Comparison of ENCODE assay signal across 9 cellular contexts in genomic region chr11:43736502-43737193, GRCh38. TPM values are rescaled to one million over a fixed set of nuclear protein-coding genes. Genes with fewer than 3 reads are reported as not detected.
DNase-seq lines count a peak whose midpoint lies in the region; ATAC-seq and TF ChIP-seq lines count a peak whose summit lies in the region.
"Had no signal": no experiment of that assay in that cellular context is flagged by ENCODE, and none has a peak within 500 bp of the region (broad histone marks: within the 10 kb centered on the region; RNA-seq: fewer than 3 reads in every experiment).

No MANE protein-coding gene starts in this region.

- H3K36me3 ChIP-seq in cardiac muscle cell: no peaks in the 10 kb centered on the region
- no peaks in the 10 kb centered on the region for H3K36me3 ChIP-seq in smooth muscle cell (ENCODE audit: low read depth)

- TF ChIP-seq CTCF in WI38 (IDR thresholded peaks at IDR 0.05; ENCODE audit: low read depth, low read length) (no peak), cardiac muscle cell (IDR thresholded peaks at IDR 0.05; ENCODE audit: low read depth, low read length) (no peak), smooth muscle cell (IDR thresholded peaks at IDR 0.05; ENCODE audit: borderline replicate concordance, insufficient read depth, poor library complexity, severe bottlenecking) (no peak)

- peak overlapping the region; percentile 6; the same call in 1 of the 2 replicates for H3K4me3 ChIP-seq in WI38 (ENCODE audit: low read depth, low read length)
- H3K4me3 ChIP-seq in cardiac muscle cell: peak overlapping the region; percentile 18
- no peak overlapping the region for H3K4me3 ChIP-seq in smooth muscle cell

- no peaks in the 10 kb centered on the region for H3K27me3 ChIP-seq in cardiac muscle cell
- H3K27me3 ChIP-seq in smooth muscle cell (ENCODE audit: low read depth): no peaks in the 10 kb centered on the region

- peak overlapping the region; percentile 77 for H3K4me2 ChIP-seq in smooth muscle cell

- peaks cover 48% of the 10 kb centered on the region for H4K20me1 ChIP-seq in smooth muscle cell (ENCODE audit: low read depth)

- H3K9ac ChIP-seq in smooth muscle cell (ENCODE audit: low read depth): peak overlapping the region; percentile 45

- peaks cover 6% of the 10 kb centered on the region for H3F3A ChIP-seq in smooth muscle cell (ENCODE audit: low read depth)

- H3K79me2 ChIP-seq in smooth muscle cell (ENCODE audit: low read depth): peaks cover 65% of the 10 kb centered on the region

- peak overlapping the region; percentile 97 for H3K27ac ChIP-seq in cardiac muscle cell
- H3K27ac ChIP-seq in smooth muscle cell (ENCODE audit: low read depth): peak overlapping the region; percentile 63

- DNase-seq in cardiac muscle cell (ENCODE audit: low read depth in 1 of 2, low spot score in 1 of 2): peak; percentile 67 to 75
- DNase-seq in smooth muscle cell (lab: John Stamatoyannopoulos, UW; ENCODE audit: unreplicated experiment): no peak
- no peak for DNase-seq in activated CD4-positive, alpha-beta T cell treated with anti-CD3 and anti-CD28 coated beads for 1 hour
- DNase-seq in activated CD4-positive, CD25-positive, alpha-beta regulatory T cell treated with anti-CD3 and anti-CD28 coated beads, Interleukin-2, amount 50 U/mL, for 72 hours: no peak
- no peak for DNase-seq in activated effector memory CD4-positive, alpha-beta T cell treated with anti-CD3 and anti-CD28 coated beads, Interleukin-2, amount 50 U/mL, for 16 hours
- DNase-seq: stimulated activated CD4-positive, alpha-beta T cell treated with anti-CD3 and anti-CD28 coated beads, Interleukin-2, amount 100 ng/mL, for 24 hours had no signal

- H3K9me3 ChIP-seq in cardiac muscle cell (ENCODE audit: low read depth) (no peaks in the 10 kb centered on the region), smooth muscle cell (replicated peaks; ENCODE audit: low read depth) (no peaks in the 10 kb centered on the region)

- H3K4me1 ChIP-seq in cardiac muscle cell (ENCODE audit: low read depth) (peaks cover 62% of the 10 kb centered on the region), smooth muscle cell (ENCODE audit: low read depth) (peaks cover 30% of the 10 kb centered on the region)

- ATAC-seq in HG03460 (IDR thresholded peaks at IDR 0.05; ENCODE audit: unreplicated experiment) (peak; percentile 50), HG02610 (IDR thresholded peaks at IDR 0.05; ENCODE audit: unreplicated experiment) (no peak)

- no peak overlapping the region for H2AFZ ChIP-seq in smooth muscle cell (ENCODE audit: low read depth)

- 42% methylated on average over 5 of the region's 5 CpGs for WGBS in smooth muscle cell (ENCODE audit: low lambda C conversion rate)

RNA-seq across cellular contexts. Expression of gene HSD17B12, which starts 56.1 kb away (rescaled TPM):
- total RNA-seq in cardiac muscle cell (52.4 and 68.9 TPM in 2 replicates), smooth muscle cell (111 and 131 TPM in 2 replicates)
- polyA plus RNA-seq in cardiac muscle cell (89.0 and 99.4 TPM in 2 replicates), smooth muscle cell (66.4 and 74.8 TPM in 2 replicates)

Comparison
In these comparisons a context has a peak if more than half of its experiments do, and no peak if none do; other contexts are left out.
1. DNase-seq: peak in cardiac muscle cell (2 of 2); none in smooth muscle cell (single experiment), activated CD4-positive, alpha-beta T cell treated with anti-CD3 and anti-CD28 coated beads for 1 hour (single experiment), activated CD4-positive, CD25-positive, alpha-beta regulatory T cell treated with anti-CD3 and anti-CD28 coated beads, Interleukin-2, amount 50 U/mL, for 72 hours (single experiment) and activated effector memory CD4-positive, alpha-beta T cell treated with anti-CD3 and anti-CD28 coated beads, Interleukin-2, amount 50 U/mL, for 16 hours (single experiment).